In genomic region chr5:146192571-146193043, GRCh38 we compare ENCODE assay signal across 1 cellular context.
TF ChIP-seq lines count a peak whose summit lies in the region.

No MANE protein-coding gene starts in this region.

TF ChIP-seq in HepG2, 621 proteins besides CTCF, POLR2A, EP300 and RAD21 (continued from another document):
- TF ChIP-seq ZNF770 (CRISPR knock-in tag; IDR thresholded peaks at IDR 0.05) (peak; percentile 43; the same call in 1 of the 2 replicates), CEBPB (IDR thresholded peaks at IDR 0.05; ENCODE audit: borderline replicate concordance, low read depth, low read length) (peak; percentile 70), ZNF788 (CRISPR knock-in tag; IDR thresholded peaks at IDR 0.05; ENCODE audit: borderline replicate concordance) (no peak)
